In the genomic region with DNA sequence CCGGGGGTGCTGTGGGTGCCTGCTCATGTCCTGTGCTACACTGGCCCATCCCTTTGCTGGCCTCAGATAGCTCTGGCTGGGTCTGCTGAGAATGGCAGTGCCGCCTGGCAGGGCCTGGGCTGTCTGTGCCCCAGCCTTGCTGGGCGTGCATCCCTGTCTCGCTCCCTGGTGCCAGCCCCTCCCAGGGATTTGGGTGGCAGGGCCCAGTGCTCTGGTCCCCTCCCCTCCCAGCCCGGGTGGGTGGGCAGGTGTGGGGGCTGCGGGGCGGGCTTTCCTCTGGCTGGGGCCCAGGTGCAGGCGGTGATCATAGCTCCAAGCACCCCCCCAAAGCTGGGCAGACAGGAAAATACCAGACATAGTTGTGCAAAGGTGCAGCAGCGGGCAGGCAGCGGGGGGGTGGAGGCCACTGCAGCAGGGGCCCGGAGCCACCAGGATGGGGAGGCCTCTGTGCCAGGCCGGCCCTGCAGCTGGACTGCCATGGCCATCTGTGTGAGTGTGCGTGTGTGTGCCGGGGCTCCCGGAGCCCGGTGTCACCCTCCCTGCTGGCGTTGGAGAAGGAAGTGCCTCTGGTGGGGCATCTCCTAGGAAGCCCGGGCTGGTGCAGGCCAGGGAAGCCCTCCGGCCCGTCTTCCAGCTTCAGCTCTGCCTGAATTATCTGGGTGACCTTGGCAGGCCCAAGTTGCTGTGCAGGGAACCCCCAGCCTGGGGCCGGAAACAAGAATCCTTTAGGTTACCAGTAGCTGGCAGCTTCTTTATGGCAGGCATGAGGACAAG, we compare ENCODE assay signal across 10 cellular contexts. TPM values are rescaled to one million over a fixed set of nuclear protein-coding genes. Genes with fewer than 3 reads are reported as not detected.
DNase-seq lines count a peak whose midpoint lies in the region; ATAC-seq and TF ChIP-seq lines count a peak whose summit lies in the region.
"Had no signal": no experiment of that assay in that cellular context is flagged by ENCODE, and none has a peak within 500 bp of the region (broad histone marks: within the 10 kb centered on the region; RNA-seq: fewer than 3 reads in every experiment).

No MANE protein-coding gene starts in this region.

- no peak for TF ChIP-seq POLR2A in esophagus squamous epithelium (IDR thresholded peaks at IDR 0.05)

- H3K4me1 ChIP-seq in NT2/D1 (ENCODE audit: insufficient read depth, insufficient read length) (peaks cover 30% of the 10 kb centered on the region), esophagus squamous epithelium (peaks cover 60 to 95% (median 63%) of the 10 kb centered on the region in 3 donors), muscle layer of colon (ENCODE audit: insufficient read depth, low read length) (peaks cover 63% of the 10 kb centered on the region), tibial artery (peaks cover under 1 to 100% (median 96%) of the 10 kb centered on the region in 4 donors)

- H3K9ac ChIP-seq in NT2/D1 (ENCODE audit: insufficient read length, low read depth): peak overlapping the region; percentile 53
- H3K9ac ChIP-seq in muscle layer of colon (ENCODE audit: low read length): peak overlapping the region; percentile 50

- H3K4me3 ChIP-seq in NT2/D1 (ENCODE audit: insufficient read length, low read depth) (no peak overlapping the region), esophagus squamous epithelium (no peak overlapping the region), muscle layer of colon (ENCODE audit: low read depth in 1 of 2, low read length in 2 of 2) (no peak overlapping the region), tibial artery (peak overlapping the region; percentile 4 to 12)

- ATAC-seq in GM18868 (IDR thresholded peaks at IDR 0.05; ENCODE audit: unreplicated experiment): no peak
- ATAC-seq: activated T-cell treated with anti-CD3 and anti-CD28 coated beads, Interleukin-2, amount 50 U/mL, for 4 hours had no signal

- H3K27ac ChIP-seq in esophagus squamous epithelium (peak overlapping the region; percentile 65 to 89 (median 78)), muscle layer of colon (ENCODE audit: low read depth, low read length) (peak overlapping the region; percentile 82), tibial artery (peak overlapping the region; percentile 93 to 99)

- DNase-seq in NT2/D1 (ENCODE audit: low read depth, low spot score) (no peak), esophagus squamous epithelium (lab: John Stamatoyannopoulos, UW) (no peak), tibial artery (peak in 1 of 2 donors; percentile 78), NCI-H526 treated with DMSO at 0.1 percent for 48 hours (lab: John Stamatoyannopoulos, UW) (no peak), SHP77 treated with DMSO at 0.1 percent for 48 hours (lab: John Stamatoyannopoulos, UW) (no peak), HuH-7 (ENCODE audit: low spot score) (no peak)
- DNase-seq: activated T-cell treated with anti-CD3 and anti-CD28 coated beads, Interleukin-2, amount 50 U/mL, for 4 hours; DMS153 had no signal

- no peaks in the 10 kb centered on the region for H3K9me3 ChIP-seq in NT2/D1 (ENCODE audit: insufficient read depth, low read length)
- H3K9me3 ChIP-seq in esophagus squamous epithelium: no peaks in the 10 kb centered on the region
- H3K9me3 ChIP-seq in muscle layer of colon (ENCODE audit: low read length): no peaks in the 10 kb centered on the region
- no peaks in the 10 kb centered on the region for H3K9me3 ChIP-seq in tibial artery

- intact Hi-C loops in esophagus squamous epithelium (cut with DNase I): no loop called here
- intact Hi-C loops in tibial artery (cut with DNase I; ENCODE audit: low total_unique reads): loop anchor here (10.0 kb wide), 1 partner anchor 118 kb away; no protein-coding TSS in a partner anchor

- no peaks in the 10 kb centered on the region for H3K27me3 ChIP-seq in NT2/D1 (ENCODE audit: insufficient read depth, insufficient read length)
- H3K27me3 ChIP-seq in esophagus squamous epithelium: peaks cover 0 to 30% (median 0%) of the 10 kb centered on the region in 4 donors
- H3K27me3 ChIP-seq in muscle layer of colon (ENCODE audit: control insufficient read depth in 1 of 2, insufficient read depth in 2 of 2, low read length in 2 of 2): no peaks in the 10 kb centered on the region
- no peaks in the 10 kb centered on the region for H3K27me3 ChIP-seq in tibial artery

- WGBS in esophagus squamous epithelium, 2 donors: 40 to 60% methylated on average over 1 of the region's 21 CpGs

- TF ChIP-seq CTCF in esophagus squamous epithelium (IDR thresholded peaks at IDR 0.05) (no peak), tibial artery (IDR thresholded peaks at IDR 0.05) (no peak)

- no peaks in the 10 kb centered on the region for H3K36me3 ChIP-seq in NT2/D1 (ENCODE audit: insufficient read depth, insufficient read length, low read length)
- H3K36me3 ChIP-seq in esophagus squamous epithelium: no peaks in the 10 kb centered on the region
- H3K36me3 ChIP-seq in muscle layer of colon (ENCODE audit: insufficient read depth, low read length): no peaks in the 10 kb centered on the region
- no peaks in the 10 kb centered on the region for H3K36me3 ChIP-seq in tibial artery

RNA-seq across cellular contexts. Expression of a gene that starts 7.4 kb away (rescaled TPM):
- 1 to 10 TPM in 1 of 4 donors, under 1 TPM in 3; 0.30 to 1.7 (median 0.67) TPM for total RNA-seq in esophagus squamous epithelium

RNA-seq across cellular contexts. Expression of a gene that starts 27.9 kb away (rescaled TPM):
- 10 to 100 TPM; 29.5 to 40.8 (median 33.2) TPM for total RNA-seq in esophagus squamous epithelium

RNA-seq across cellular contexts. Expression of a gene that starts 48.4 kb away (rescaled TPM):
- total RNA-seq in esophagus squamous epithelium: 10 to 100 TPM in 3 of 4 donors, 1 to 10 TPM in 1; 9.2 to 20.2 (median 14.2) TPM

RNA-seq across cellular contexts. Expression of a gene that starts 50.4 kb away (rescaled TPM):
- total RNA-seq in esophagus squamous epithelium: 1 to 10 TPM; 5.8 to 9.8 (median 9.3) TPM

Comparison
In these comparisons a context has a peak if more than half of its experiments do, and no peak if none do; other contexts are left out.
1. H3K4me3 ChIP-seq: peak in tibial artery (2 of 2); none in NT2/D1 (single experiment), esophagus squamous epithelium (0 of 4) and muscle layer of colon (0 of 2).
2. Peak in every context shown above with its lines, with median percentiles within 50 percentile points of each other: H3K27ac ChIP-seq.